8 cellular contexts compared by ENCODE assay signal in the genomic region with DNA sequence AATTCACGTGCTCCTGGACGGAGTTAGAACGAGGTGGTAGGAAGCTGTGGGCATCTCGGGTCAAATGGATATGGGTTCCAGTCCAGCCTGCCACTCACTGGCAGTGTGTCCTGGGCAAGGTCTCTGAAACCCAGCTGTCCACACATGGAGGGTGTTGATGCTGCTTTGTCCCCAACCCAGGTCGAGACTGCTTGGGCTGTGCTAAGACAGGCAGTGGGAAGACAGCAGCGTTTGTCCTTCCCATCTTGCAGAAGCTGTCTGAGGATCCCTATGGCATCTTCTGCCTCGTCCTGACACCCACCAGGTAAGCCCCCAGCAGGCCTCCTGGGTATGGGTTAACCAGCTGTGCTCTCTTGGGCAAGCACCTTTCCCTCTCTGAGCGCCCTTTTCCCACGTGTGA. TPM values are rescaled to one million over a fixed set of nuclear protein-coding genes. Genes with fewer than 3 reads are reported as not detected.
DNase-seq lines count a peak whose midpoint lies in the region; ATAC-seq and TF ChIP-seq lines count a peak whose summit lies in the region.

No MANE protein-coding gene starts in this region.

- no peaks in the 10 kb centered on the region for H3K27me3 Mint-ChIP-seq in stimulated activated naive CD8-positive, alpha-beta T cell treated with anti-CD3 and anti-CD28 coated beads, Interleukin-15, Interleukin-2, amounts not matched to agents 100 ng/mL and 50 ng/mL, for 24 hours
- H3K27me3 Mint-ChIP-seq in mesothelial cell of epicardium (ENCODE audit: low read depth): no peaks in the 10 kb centered on the region

- intact Hi-C loops in breast epithelium (cut with DNase I; ENCODE audit: low total_unique reads): no loop called here
- intact Hi-C loops in vagina (cut with DNase I): no loop called here

- H3K27ac ChIP-seq in breast epithelium: peak overlapping the region in 1 of 2 donors; percentile 93
- H3K27ac ChIP-seq in vagina: no peak overlapping the region

- TF ChIP-seq CTCF in breast epithelium (IDR thresholded peaks at IDR 0.05) (no peak), mesothelial cell of epicardium (IDR thresholded peaks at IDR 0.05; ENCODE audit: unreplicated experiment) (no peak), vagina (IDR thresholded peaks at IDR 0.05) (no peak)

- H3K27ac Mint-ChIP-seq in stimulated activated naive CD8-positive, alpha-beta T cell treated with anti-CD3 and anti-CD28 coated beads, Interleukin-15, Interleukin-2, amounts not matched to agents 100 ng/mL and 50 ng/mL, for 24 hours: peak overlapping the region; percentile 96
- peak overlapping the region; percentile 97 for H3K27ac Mint-ChIP-seq in mesothelial cell of epicardium

- H3K4me1 ChIP-seq in breast epithelium (peaks cover 8% of the 10 kb centered on the region in 2 donors), vagina (peaks cover 45% of the 10 kb centered on the region)

- H3K4me3 Mint-ChIP-seq in stimulated activated naive CD8-positive, alpha-beta T cell treated with anti-CD3 and anti-CD28 coated beads, Interleukin-15, Interleukin-2, amounts not matched to agents 100 ng/mL and 50 ng/mL, for 24 hours: peak overlapping the region; percentile 99
- peak overlapping the region; percentile 96 for H3K4me3 Mint-ChIP-seq in mesothelial cell of epicardium

- H3K36me3 ChIP-seq in breast epithelium (no peaks in the 10 kb centered on the region), vagina (peaks cover 0 to 43% of the 10 kb centered on the region in 2 donors)

- no peaks in the 10 kb centered on the region for H3K27me3 ChIP-seq in breast epithelium
- H3K27me3 ChIP-seq in vagina: no peaks in the 10 kb centered on the region

- no peak for TF ChIP-seq POLR2A in breast epithelium (IDR thresholded peaks at IDR 0.05)
- no peak for TF ChIP-seq POLR2A in vagina (IDR thresholded peaks at IDR 0.05)

- no peaks in the 10 kb centered on the region for H3K9me3 Mint-ChIP-seq in stimulated activated naive CD8-positive, alpha-beta T cell treated with anti-CD3 and anti-CD28 coated beads, Interleukin-15, Interleukin-2, amounts not matched to agents 100 ng/mL and 50 ng/mL, for 24 hours
- H3K9me3 Mint-ChIP-seq in mesothelial cell of epicardium: no peaks in the 10 kb centered on the region

- H3K9me3 ChIP-seq in breast epithelium: no peaks in the 10 kb centered on the region
- no peaks in the 10 kb centered on the region for H3K9me3 ChIP-seq in vagina

- H3K4me1 Mint-ChIP-seq in stimulated activated naive CD8-positive, alpha-beta T cell treated with anti-CD3 and anti-CD28 coated beads, Interleukin-15, Interleukin-2, amounts not matched to agents 100 ng/mL and 50 ng/mL, for 24 hours (ENCODE audit: low read depth): peaks cover 50% of the 10 kb centered on the region
- H3K4me1 Mint-ChIP-seq in mesothelial cell of epicardium: peaks cover 29% of the 10 kb centered on the region

- H3K4me3 ChIP-seq in breast epithelium (peak overlapping the region; percentile 77 to 98 (median 93)), vagina (peak overlapping the region; percentile 73 to 93)

- no peak for ATAC-seq in stimulated activated naive CD8-positive, alpha-beta T cell treated with anti-CD3 and anti-CD28 coated beads, Interleukin-15, Interleukin-2, amounts not matched to agents 100 U/mL and 50 U/mL, for 24 hours
- ATAC-seq in HG02798 (IDR thresholded peaks at IDR 0.05; ENCODE audit: poor library complexity, unreplicated experiment): no peak

- peaks cover 37% of the 10 kb centered on the region for H3K36me3 Mint-ChIP-seq in stimulated activated naive CD8-positive, alpha-beta T cell treated with anti-CD3 and anti-CD28 coated beads, Interleukin-15, Interleukin-2, amounts not matched to agents 100 ng/mL and 50 ng/mL, for 24 hours (ENCODE audit: low read depth)
- H3K36me3 Mint-ChIP-seq in mesothelial cell of epicardium: peaks cover 15% of the 10 kb centered on the region

- DNase-seq in stimulated activated naive CD8-positive, alpha-beta T cell treated with anti-CD3 and anti-CD28 coated beads, Interleukin-15, Interleukin-2, amounts not matched to agents 100 U/mL and 50 U/mL, for 24 hours: no peak
- DNase-seq in breast epithelium (ENCODE audit: low spot score in 2 of 2) (no peak), mesothelial cell of epicardium (ENCODE audit: low spot score in 2 of 2, unreplicated experiment in 2 of 2) (no peak), vagina (ENCODE audit: extremely low spot score in 2 of 2) (no peak), NCI-H2081 treated with DMSO at 0.1 percent for 48 hours (lab: John Stamatoyannopoulos, UW) (no peak)
- DNase-seq in stimulated activated CD4-positive, alpha-beta T cell treated with anti-CD3 and anti-CD28 coated beads, Interleukin-2, amount 100 ng/mL, for 48 hours: no peak

RNA-seq across cellular contexts. Expression of gene DDX49, which starts 0.9 kb away (rescaled TPM):
- total RNA-seq in breast epithelium (10 to 100 TPM; 34.1 to 44.9 (median 40.2) TPM), mesothelial cell of epicardium (41.3 to 46.1 TPM (median 45.6 TPM) in 3 replicates), vagina (36.3 TPM)

RNA-seq across cellular contexts. Expression of gene COPE, which starts 1.2 kb away (rescaled TPM):
- 100 to 1,000 TPM; 144 to 204 (median 190) TPM for total RNA-seq in breast epithelium
- total RNA-seq in mesothelial cell of epicardium: 161 to 174 TPM (median 163 TPM) in 3 replicates
- total RNA-seq in vagina: 212 TPM

RNA-seq across cellular contexts. Expression of gene HOMER3, which starts 20.6 kb away (rescaled TPM):
- 10 to 100 TPM; 34.2 to 62.6 (median 56.6) TPM for total RNA-seq in breast epithelium
- total RNA-seq in mesothelial cell of epicardium: 53.7 to 60.4 TPM (median 56.3 TPM) in 3 replicates
- total RNA-seq in vagina: 30.9 TPM

RNA-seq across cellular contexts. Expression of gene CERS1, which starts 24.4 kb away (rescaled TPM):
- total RNA-seq in breast epithelium (under 1 TPM in 2 of 3 donors, not detected in 1; 0.29 to 0.66 TPM), mesothelial cell of epicardium (8.5 to 9.4 TPM (median 8.8 TPM) in 3 replicates), vagina (0.49 TPM)
